ENCODE assay signal across 1 cellular context in genomic region chr20:8019178-8019997, GRCh38.
TF ChIP-seq lines count a peak whose summit lies in the region.

TSS of gene TMX4 (minus strand) at chr20:8019761. CDS start at chr20:8019613, 148 bp downstream.

TF ChIP-seq in HepG2, 621 proteins besides CTCF, POLR2A, EP300 and RAD21 (continued from another document and continues in another):
- TF ChIP-seq GRHL1 (CRISPR knock-in tag; conservative IDR thresholded peaks at IDR 0.05) (no peak), ZNF557 (CRISPR knock-in tag; IDR thresholded peaks at IDR 0.05) (peak; percentile 95), ZFX (CRISPR knock-in tag; IDR thresholded peaks at IDR 0.05; ENCODE audit: low read depth) (peak; percentile 100), ZNF513 (CRISPR knock-in tag; conservative IDR thresholded peaks at IDR 0.05) (0 out of 2 replicates have a peak, but pooled peaks have one; percentile 63), CHD4 (IDR thresholded peaks at IDR 0.05; ENCODE audit: borderline replicate concordance, low read length) (no peak), MBD4 (IDR thresholded peaks at IDR 0.05; ENCODE audit: borderline replicate concordance, low read length) (no peak), CHCHD3 (CRISPR knock-in tag; IDR thresholded peaks at IDR 0.05) (peak; percentile 77; the same call in 1 of the 2 replicates), ZBTB42 (CRISPR knock-in tag; IDR thresholded peaks at IDR 0.05) (peak; percentile 80; the same call in 1 of the 2 replicates), CEBPG (CRISPR knock-in tag; IDR thresholded peaks at IDR 0.05) (peak; percentile 91), MAFF (IDR thresholded peaks at IDR 0.05; ENCODE audit: low read depth, low read length) (no peak), GATA4 (IDR thresholded peaks at IDR 0.05; ENCODE audit: borderline replicate concordance, low read depth) (peak; percentile 54; the same call in 1 of the 2 replicates), ZNF670 (CRISPR knock-in tag; IDR thresholded peaks at IDR 0.05; ENCODE audit: borderline replicate concordance) (no peak), ZNF687 (CRISPR knock-in tag; IDR thresholded peaks at IDR 0.05) (peak; percentile 98), KLF11 (CRISPR knock-in tag; IDR thresholded peaks at IDR 0.05) (peak; percentile 84; the same call in 1 of the 2 replicates), ZNF484 (CRISPR knock-in tag; IDR thresholded peaks at IDR 0.05; ENCODE audit: borderline replicate concordance, low read depth) (no peak), IRX3 (CRISPR knock-in tag; IDR thresholded peaks at IDR 0.05; ENCODE audit: borderline replicate concordance, low read depth) (0 out of 2 replicates have a peak, but pooled peaks have one; percentile 81), ZC3H13 (CRISPR knock-in tag; IDR thresholded peaks at IDR 0.05) (peak; percentile 94), ARNT (IDR thresholded peaks at IDR 0.05) (no peak), TBL1XR1 (IDR thresholded peaks at IDR 0.05; ENCODE audit: borderline replicate concordance, low read length, partially characterized antibody) (peak; percentile 45), ZNF274 (CRISPR knock-in tag; IDR thresholded peaks at IDR 0.05) (peak; percentile 90), HMGXB3 (CRISPR knock-in tag; IDR thresholded peaks at IDR 0.05; ENCODE audit: borderline replicate concordance) (peak; percentile 50), SMYD3 (CRISPR knock-in tag; IDR thresholded peaks at IDR 0.05) (no peak), GTF3A (CRISPR knock-in tag; conservative IDR thresholded peaks at IDR 0.05) (peak; percentile 70; the same call in 1 of the 2 replicates), NFE2 (CRISPR knock-in tag; IDR thresholded peaks at IDR 0.05) (no peak), GPN1 (CRISPR knock-in tag; IDR thresholded peaks at IDR 0.05; ENCODE audit: borderline replicate concordance) (no peak), ZFAT (CRISPR knock-in tag; conservative IDR thresholded peaks at IDR 0.05) (peak; percentile 93; the same call in 1 of the 2 replicates), PHF21A (CRISPR knock-in tag; IDR thresholded peaks at IDR 0.05) (no peak), ZNF749 (CRISPR knock-in tag; IDR thresholded peaks at IDR 0.05; ENCODE audit: borderline replicate concordance) (peak; percentile 85; the same call in 1 of the 2 replicates), HOXA9 (CRISPR knock-in tag; IDR thresholded peaks at IDR 0.05; ENCODE audit: borderline replicate concordance) (peak; percentile 94; the same call in 1 of the 2 replicates), ZNF616 (CRISPR knock-in tag; IDR thresholded peaks at IDR 0.05; ENCODE audit: low read depth) (0 out of 2 replicates have a peak, but pooled peaks have one; percentile 91), ZNF12 (CRISPR knock-in tag; IDR thresholded peaks at IDR 0.05) (peak; percentile 78), MIER3 (CRISPR knock-in tag; IDR thresholded peaks at IDR 0.05; ENCODE audit: borderline replicate concordance) (0 out of 2 replicates have a peak, but pooled peaks have one; percentile 64), ZNF280B (CRISPR knock-in tag; IDR thresholded peaks at IDR 0.05; ENCODE audit: borderline replicate concordance) (no peak; the same call in 1 of the 2 replicates), ZNF430 (CRISPR knock-in tag; IDR thresholded peaks at IDR 0.05) (peak; percentile 76), ZNF773 (CRISPR knock-in tag; IDR thresholded peaks at IDR 0.05; ENCODE audit: borderline replicate concordance) (peak; percentile 97), ATF7 (IDR thresholded peaks at IDR 0.05) (peak; percentile 54), ATF7 (CRISPR knock-in tag; IDR thresholded peaks at IDR 0.05) (0 out of 2 replicates have a peak, but pooled peaks have one; percentile 46), PCBP1 (IDR thresholded peaks at IDR 0.05; ENCODE audit: borderline replicate concordance, low read depth, low read length) (no peak), HNRNPLL (IDR thresholded peaks at IDR 0.05; ENCODE audit: low read depth, low read length, poor library complexity, severe bottlenecking) (peak; percentile 92), TFDP1 (CRISPR knock-in tag; IDR thresholded peaks at IDR 0.05; ENCODE audit: borderline replicate concordance) (peak; percentile 83), FLYWCH1 (CRISPR knock-in tag; IDR thresholded peaks at IDR 0.05) (peak; percentile 73; the same call in 1 of the 2 replicates), HOXA7 (CRISPR knock-in tag; IDR thresholded peaks at IDR 0.05) (no peak), ZSCAN31 (CRISPR knock-in tag; IDR thresholded peaks at IDR 0.05; ENCODE audit: low read depth) (peak; percentile 98), ZNF660 (CRISPR knock-in tag; IDR thresholded peaks at IDR 0.05; ENCODE audit: borderline replicate concordance, low read depth) (no peak), EZH2 (conservative IDR thresholded peaks at IDR 0.05; ENCODE audit: low read depth, low read length) (no peak), ZNF446 (CRISPR knock-in tag; IDR thresholded peaks at IDR 0.05) (peak; percentile 96), SAFB2 (CRISPR knock-in tag; IDR thresholded peaks at IDR 0.05; ENCODE audit: borderline replicate concordance, low read depth) (peak; percentile 83; the same call in 1 of the 2 replicates), ZNF282 (IDR thresholded peaks at IDR 0.05; ENCODE audit: partially characterized antibody) (no peak), HHEX (CRISPR knock-in tag; IDR thresholded peaks at IDR 0.05) (0 out of 2 replicates have a peak, but pooled peaks have one; percentile 38), KMT2B (CRISPR knock-in tag; IDR thresholded peaks at IDR 0.05) (peak; percentile 84), ZNF180 (CRISPR knock-in tag; IDR thresholded peaks at IDR 0.05; ENCODE audit: borderline replicate concordance, low read depth) (no peak; the same call in none of the 2 replicates), ZSCAN21 (CRISPR knock-in tag; IDR thresholded peaks at IDR 0.05; ENCODE audit: borderline replicate concordance) (peak; percentile 84; the same call in 1 of the 2 replicates), THAP8 (CRISPR knock-in tag; IDR thresholded peaks at IDR 0.05; ENCODE audit: borderline replicate concordance) (peak; percentile 84)
